In the genomic region with DNA sequence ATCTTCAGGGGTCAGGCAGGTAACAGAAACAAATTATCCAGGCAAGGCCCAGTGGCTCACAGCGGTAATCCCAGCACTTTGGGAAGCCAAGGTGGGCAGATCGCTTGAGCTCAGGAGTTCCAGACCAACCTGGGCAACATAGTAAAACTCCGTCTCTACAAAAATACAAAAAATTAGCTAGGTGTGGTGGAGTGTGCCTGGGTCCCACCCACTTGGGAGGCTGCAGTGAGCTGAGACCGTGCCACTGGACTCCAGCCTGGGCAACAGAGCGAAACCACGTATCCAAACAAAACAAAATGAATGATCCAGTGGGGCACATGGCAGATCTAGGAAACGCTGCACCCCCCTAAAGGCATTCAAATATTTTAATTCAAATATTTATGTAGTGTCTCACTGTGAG, we compare ENCODE assay signal across 13 cellular contexts. TPM values are rescaled to one million over a fixed set of nuclear protein-coding genes. Genes with fewer than 3 reads are reported as not detected.
A peak's percentile ranks its signal among the peaks of the same experiment; 100 is the strongest.
DNase-seq lines count a peak whose midpoint lies in the region; ATAC-seq, FAIRE-seq and TF ChIP-seq lines count a peak whose summit lies in the region.
"Had no signal": no experiment of that assay in that cellular context is flagged by ENCODE, and none has a peak within 500 bp of the region (broad histone marks: within the 10 kb centered on the region; RNA-seq: fewer than 3 reads in every experiment).

No MANE protein-coding gene starts in this region.

- H3K27me3 Mint-ChIP-seq in activated CD4-positive, alpha-beta T cell treated with anti-CD3 and anti-CD28 coated beads, Interleukin-2, amount 10 ng/mL, durations not matched to agents 24 days and 14 days = no peaks in the 10 kb centered on the region

- TF ChIP-seq EP300 in K562 (IDR thresholded peaks at IDR 0.05; ENCODE audit: low read length) = no peak

- TF ChIP-seq POLR2A in K562 (conservative IDR thresholded peaks at IDR 0.05) = no peak

- no peak for FAIRE-seq in K562 (lab: Jason Lieb, UNC)
- FAIRE-seq: A204.1 had no signal

- H3K27ac ChIP-seq in K562 (ENCODE audit: extremely low read depth, low read depth, low read length) (peak overlapping the region; percentile 34; the same call in 1 of the 3 replicates), lung (ENCODE audit: low read depth in 1 of 2, low read length in 1 of 2) (peak overlapping the region; percentile 64 to 97), thoracic aorta (peak overlapping the region; percentile 68 to 89)

- no peak overlapping the region for H3K4me3 Mint-ChIP-seq in activated CD4-positive, alpha-beta T cell treated with anti-CD3 and anti-CD28 coated beads, Interleukin-2, amount 10 ng/mL, durations not matched to agents 24 days and 14 days

- no peaks in the 10 kb centered on the region for H3K9me3 ChIP-seq in K562 (replicated peaks; ENCODE audit: control insufficient read depth, insufficient read depth, low read depth, low read length)
- H3K9me3 ChIP-seq in lung (ENCODE audit: control insufficient read depth in 2 of 2, insufficient read depth in 1 of 2, low read length in 1 of 2) = no peaks in the 10 kb centered on the region
- no peaks in the 10 kb centered on the region for H3K9me3 ChIP-seq in thoracic aorta

- H3K4me2 ChIP-seq in K562 (ENCODE audit: insufficient read depth, low read length) = no peak overlapping the region

- TF ChIP-seq RAD21 in K562 (CRISPR knock-in tag; conservative IDR thresholded peaks at IDR 0.05 in 1 of 2, IDR thresholded peaks at IDR 0.05 in 1 of 2) = no peak

- H3K27ac Mint-ChIP-seq in activated CD4-positive, alpha-beta T cell treated with anti-CD3 and anti-CD28 coated beads, Interleukin-2, amount 10 ng/mL, durations not matched to agents 24 days and 14 days = peak overlapping the region; percentile 13

- DNase-seq in activated CD4-positive, alpha-beta T cell treated with anti-CD3 and anti-CD28 coated beads, Interleukin-2, amount 10 ng/mL, durations not matched to agents 24 days and 14 days = no peak
- no peak for DNase-seq in activated CD4-positive, alpha-beta T cell treated with anti-CD3 and anti-CD28 coated beads for 4 hours
- DNase-seq in K562 (ENCODE audit: extremely low read depth in 1 of 4, low spot score in 3 of 4) = no peak
- DNase-seq in lung (ENCODE audit: low spot score) = no peak
- no peak for DNase-seq in thoracic aorta (ENCODE audit: low spot score)
- no peak for DNase-seq in NCI-H774 (lab: John Stamatoyannopoulos, UW)
- no peak for DNase-seq in NCI-H2029 treated with DMSO at 0.1 percent for 48 hours (lab: John Stamatoyannopoulos, UW)
- no peak for DNase-seq in MV-4-11 (lab: John Stamatoyannopoulos, UW)
- DNase-seq: activated CD4-positive, CD25-positive, alpha-beta regulatory T cell; cerebellar nuclear complex; NCI-H446 treated with DMSO at 0.1 percent for 48 hours; stimulated activated CD4-positive, alpha-beta T cell treated with anti-CD3 and anti-CD28 coated beads, Interleukin-1b, Interleukin-23, amount 100 ng/mL, for 48 hours had no signal

- no peak overlapping the region for H3K4me3 ChIP-seq in K562
- no peak overlapping the region for H3K4me3 ChIP-seq in lung
- H3K4me3 ChIP-seq in thoracic aorta = no peak overlapping the region

- in situ Hi-C loops in K562 (cut with MboI) = no loop called here

- CTCF ChIA-PET in K562 (lab: Yijun Ruan, JAX; ENCODE audit: low intra/inter-chr PET ratio) = no interaction called here

- H3K9me3 Mint-ChIP-seq in activated CD4-positive, alpha-beta T cell treated with anti-CD3 and anti-CD28 coated beads, Interleukin-2, amount 10 ng/mL, durations not matched to agents 24 days and 14 days = no peaks in the 10 kb centered on the region

- peaks cover 8 to 17% of the 10 kb centered on the region in 2 experiments; a peak in 4 of 5 replicates for H3K4me1 ChIP-seq in K562 (replicated peaks in 1 of 2; ENCODE audit: control insufficient read depth in 2 of 2, insufficient read depth in 2 of 2, low read length in 2 of 2)
- H3K4me1 ChIP-seq in lung (ENCODE audit: control insufficient read depth in 2 of 2, insufficient read depth in 2 of 2, low read length in 2 of 2) = peaks cover 14 to 24% of the 10 kb centered on the region in 2 donors
- peaks cover 31 to 46% of the 10 kb centered on the region in 2 donors for H3K4me1 ChIP-seq in thoracic aorta (ENCODE audit: control insufficient read depth in 1 of 2, low read depth in 2 of 2)

- H3K27me3 ChIP-seq in K562 (ENCODE audit: control insufficient read depth in 2 of 2, insufficient read depth in 2 of 2, low read length in 2 of 2) (no peaks in the 10 kb centered on the region), lung (ENCODE audit: control insufficient read depth, insufficient read depth) (no peaks in the 10 kb centered on the region), thoracic aorta (replicated peaks; ENCODE audit: insufficient read depth) (no peaks in the 10 kb centered on the region)

- no TSS peak for BruUV-seq in K562 (replicated peaks; lab: Mats Ljungman, UMichigan)

- H3K79me2 ChIP-seq in K562 (ENCODE audit: control insufficient read depth, insufficient read depth, low read length) = peaks cover 85% of the 10 kb centered on the region

- intact Hi-C loops in activated CD4-positive, alpha-beta T cell treated with anti-CD3 and anti-CD28 coated beads, Interleukin-2, amount 10 ng/mL, durations not matched to agents 24 days and 14 days (cut with micrococcal nuclease) = no loop called here
- intact Hi-C loops in K562 (cut with micrococcal nuclease) = no loop called here

- peaks cover 54% of the 10 kb centered on the region for H3K4me1 Mint-ChIP-seq in activated CD4-positive, alpha-beta T cell treated with anti-CD3 and anti-CD28 coated beads, Interleukin-2, amount 10 ng/mL, durations not matched to agents 24 days and 14 days

- no peak for TF ChIP-seq CTCF in K562 (IDR thresholded peaks at IDR 0.05 in 2 of 3, conservative IDR thresholded peaks at IDR 0.05 in 1 of 3; ENCODE audit: insufficient read depth in 2 of 3, low read depth in 1 of 3, low read length in 3 of 3)
- TF ChIP-seq CTCF in lung (IDR thresholded peaks at IDR 0.05; ENCODE audit: control extremely low read depth, extremely low read depth) = no peak
- no peak for TF ChIP-seq CTCF in thoracic aorta (IDR thresholded peaks at IDR 0.05)

- H4K20me1 ChIP-seq in K562 (replicated peaks; ENCODE audit: control insufficient read depth, insufficient read depth, low read length) = no peaks in the 10 kb centered on the region; the same call in 1 of the 2 replicates

- ATAC-seq in K562 (no peak), lung (ENCODE audit: insufficient read depth, low FRiP score) (no peak), thoracic aorta (ENCODE audit: insufficient number of reproducible peaks, low FRiP score, low read depth) (no peak)

- POLR2A ChIA-PET in K562 (lab: Yijun Ruan, JAX) = interaction anchor here (0.7 to 3.1 kb wide), 5 partner anchors 8 to 42 kb away, joined by 3 to 13 read pairs (median 3); a partner anchor contains a TSS

- WGBS in K562 (ENCODE audit: insufficient coverage, low coverage, missing lambda C conversion rate) = 92% methylated on average over 7 of the region's 7 CpGs
- 92 to 93% methylated on average over 7 of the region's 7 CpGs for WGBS in lung, 2 donors

- no peak overlapping the region for H2AFZ ChIP-seq in K562 (ENCODE audit: low read depth, low read length)

- peaks cover 4% of the 10 kb centered on the region for H3K9me1 ChIP-seq in K562 (ENCODE audit: control insufficient read depth, insufficient read depth, low read length)

- 0 out of 4 replicates have a peak overlapping the region, but pooled peaks of 1 of the 2 experiments have one; percentile 11 for H3K9ac ChIP-seq in K562 (ENCODE audit: insufficient read depth in 1 of 2, low read depth in 2 of 2, low read length in 2 of 2)

- H3K36me3 ChIP-seq in K562 (ENCODE audit: control insufficient read depth, insufficient read depth, low read length) = peaks cover 56% of the 10 kb centered on the region
- peaks cover 0 to 3% of the 10 kb centered on the region in 2 donors for H3K36me3 ChIP-seq in lung (ENCODE audit: control insufficient read depth in 2 of 2, insufficient read depth in 2 of 2, low read length in 2 of 2)
- no peaks in the 10 kb centered on the region for H3K36me3 ChIP-seq in thoracic aorta

- peaks cover 32% of the 10 kb centered on the region for H3K36me3 Mint-ChIP-seq in activated CD4-positive, alpha-beta T cell treated with anti-CD3 and anti-CD28 coated beads, Interleukin-2, amount 10 ng/mL, durations not matched to agents 24 days and 14 days (ENCODE audit: low read depth)

RNA-seq across cellular contexts. Expression of a gene that starts 9.9 kb away (rescaled TPM):
- total RNA-seq in activated CD4-positive, alpha-beta T cell treated with anti-CD3 and anti-CD28 coated beads, Interleukin-2, amount 10 ng/mL, durations not matched to agents 24 days and 14 days = 138 and 149 TPM in 2 replicates
- total RNA-seq in K562 (2011; cell fraction: chromatin; rRNA removed; ENCODE audit: low replicate concordance) = 274 and 395 TPM in 2 replicates
- 203 and 209 TPM in 2 replicates for total RNA-seq in K562 (2011; cell fraction: nucleolus; rRNA removed)
- 193 and 293 TPM in 2 replicates for total RNA-seq in K562 (2011; cell fraction: nucleoplasm; rRNA removed)
- 93.1 and 94.7 TPM in 2 replicates for total RNA-seq in K562 (2014; rRNA removed)
- total RNA-seq in K562 (2014; rRNA removed; fragmentation: Illumina TruSeq; extraction: Trizol) = 40.3 and 41.4 TPM in 2 replicates
- total RNA-seq in K562 (2015; rRNA removed; fragmentation: Illumina TruSeq; extraction: Trizol) = 46.9 and 50.4 TPM in 2 replicates
- total RNA-seq in K562 (2021) = 83.1 and 104 TPM in 2 replicates
- 51.2 and 72.8 TPM in 2 replicates for polyA plus RNA-seq in K562 (2011; rRNA removed)
- polyA plus RNA-seq in K562 (2011; cell fraction: cytosol; rRNA removed) = 51.6 and 71.5 TPM in 2 replicates
- 256 and 329 TPM in 2 replicates for polyA plus RNA-seq in K562 (2011; cell fraction: nucleus; rRNA removed)
- 73.1 and 108 TPM in 2 replicates for polyA plus RNA-seq in K562 (2012)
- polyA plus RNA-seq in K562 (2014; fragmentation: Illumina TruSeq; extraction: Trizol) = 74.2 and 85.9 TPM in 2 replicates
- polyA plus RNA-seq in K562 (2014; fragmentation: Nextera tagmentation; extraction: Ambion mirVana) = 1 to 10 TPM; 4.1 to 7.6 TPM
- 66.4 and 85.2 TPM in 2 replicates for polyA plus RNA-seq in K562 (2014; rRNA removed)
- 89.9 and 94.4 TPM in 2 replicates for polyA minus RNA-seq in K562 (2011; rRNA and poly(A)+ RNA removed)
- 77.1 and 80.0 TPM in 2 replicates for polyA minus RNA-seq in K562 (2011; cell fraction: cytosol; rRNA and poly(A)+ RNA removed)
- polyA minus RNA-seq in K562 (2011; cell fraction: nucleus; rRNA and poly(A)+ RNA removed) = 111 and 169 TPM in 2 replicates
- total RNA-seq in lung = 100 to 1,000 TPM; 161 to 277 TPM
- polyA plus RNA-seq in lung = 100 to 1,000 TPM in 1 of 2 donors, 10 to 100 TPM in 1; 79.9 to 166 TPM
- total RNA-seq in thoracic aorta = 100 to 1,000 TPM; 282 to 286 TPM

RNA-seq across cellular contexts. Expression of a gene that starts 10.2 kb away (rescaled TPM):
- total RNA-seq in activated CD4-positive, alpha-beta T cell treated with anti-CD3 and anti-CD28 coated beads, Interleukin-2, amount 10 ng/mL, durations not matched to agents 24 days and 14 days = 7.0 and 7.1 TPM in 2 replicates
- 3.4 and 10.3 TPM in 2 replicates for total RNA-seq in K562 (2011; cell fraction: chromatin; rRNA removed; ENCODE audit: low replicate concordance)
- total RNA-seq in K562 (2011; cell fraction: nucleolus; rRNA removed) = 3.2 and 3.3 TPM in 2 replicates
- 3.4 and 4.8 TPM in 2 replicates for total RNA-seq in K562 (2011; cell fraction: nucleoplasm; rRNA removed)
- 5.1 and 9.1 TPM in 2 replicates for total RNA-seq in K562 (2014; rRNA removed)
- total RNA-seq in K562 (2014; rRNA removed; fragmentation: Illumina TruSeq; extraction: Trizol) = 4.8 and 5.1 TPM in 2 replicates
- 4.2 and 4.7 TPM in 2 replicates for total RNA-seq in K562 (2015; rRNA removed; fragmentation: Illumina TruSeq; extraction: Trizol)
- total RNA-seq in K562 (2021) = 5.1 and 5.2 TPM in 2 replicates
- 6.3 and 10.6 TPM in 2 replicates for polyA plus RNA-seq in K562 (2011; rRNA removed)
- 4.0 and 9.4 TPM in 2 replicates for polyA plus RNA-seq in K562 (2011; cell fraction: cytosol; rRNA removed)
- 4.0 and 6.8 TPM in 2 replicates for polyA plus RNA-seq in K562 (2011; cell fraction: nucleus; rRNA removed)
- polyA plus RNA-seq in K562 (2012) = 7.8 and 10.9 TPM in 2 replicates
- polyA plus RNA-seq in K562 (2014; fragmentation: Illumina TruSeq; extraction: Trizol) = 7.1 and 8.2 TPM in 2 replicates
- polyA plus RNA-seq in K562 (2014; fragmentation: Nextera tagmentation; extraction: Ambion mirVana) = 1 to 10 TPM; 6.9 to 8.6 TPM
- 5.6 and 9.9 TPM in 2 replicates for polyA plus RNA-seq in K562 (2014; rRNA removed)
- 3.5 and 7.7 TPM in 2 replicates for polyA minus RNA-seq in K562 (2011; rRNA and poly(A)+ RNA removed)
- 0.76 and 1.2 TPM in 2 replicates for polyA minus RNA-seq in K562 (2011; cell fraction: cytosol; rRNA and poly(A)+ RNA removed)
- 0.78 and 2.7 TPM in 2 replicates for polyA minus RNA-seq in K562 (2011; cell fraction: nucleus; rRNA and poly(A)+ RNA removed)
- 10 to 100 TPM; 28.7 to 29.6 TPM for total RNA-seq in lung
- polyA plus RNA-seq in lung = 10 to 100 TPM; 10.4 to 10.9 TPM
- 10 to 100 TPM in 1 of 2 donors, 1 to 10 TPM in 1; 6.1 to 24.0 TPM for total RNA-seq in thoracic aorta

RNA-seq across cellular contexts. Expression of a gene that starts 32.6 kb away (rescaled TPM):
- 78.6 and 81.4 TPM in 2 replicates for total RNA-seq in activated CD4-positive, alpha-beta T cell treated with anti-CD3 and anti-CD28 coated beads, Interleukin-2, amount 10 ng/mL, durations not matched to agents 24 days and 14 days
- 56.6 and 74.7 TPM in 2 replicates for total RNA-seq in K562 (2011; cell fraction: chromatin; rRNA removed; ENCODE audit: low replicate concordance)
- total RNA-seq in K562 (2011; cell fraction: nucleolus; rRNA removed) = 60.5 and 60.8 TPM in 2 replicates
- 67.6 and 104 TPM in 2 replicates for total RNA-seq in K562 (2011; cell fraction: nucleoplasm; rRNA removed)
- total RNA-seq in K562 (2014; rRNA removed) = 86.0 and 124 TPM in 2 replicates
- total RNA-seq in K562 (2014; rRNA removed; fragmentation: Illumina TruSeq; extraction: Trizol) = 71.5 and 84.6 TPM in 2 replicates
- 77.4 and 80.0 TPM in 2 replicates for total RNA-seq in K562 (2015; rRNA removed; fragmentation: Illumina TruSeq; extraction: Trizol)
- 66.4 and 71.3 TPM in 2 replicates for total RNA-seq in K562 (2021)
- 62.6 and 76.1 TPM in 2 replicates for polyA plus RNA-seq in K562 (2011; rRNA removed)
- polyA plus RNA-seq in K562 (2011; cell fraction: cytosol; rRNA removed) = 119 and 150 TPM in 2 replicates
- polyA plus RNA-seq in K562 (2011; cell fraction: nucleus; rRNA removed) = 63.9 and 70.2 TPM in 2 replicates
- 95.8 and 155 TPM in 2 replicates for polyA plus RNA-seq in K562 (2012)
- polyA plus RNA-seq in K562 (2014; fragmentation: Illumina TruSeq; extraction: Trizol) = 104 and 110 TPM in 2 replicates
- 10 to 100 TPM; 91.1 to 97.5 TPM for polyA plus RNA-seq in K562 (2014; fragmentation: Nextera tagmentation; extraction: Ambion mirVana)
- 85.3 and 93.5 TPM in 2 replicates for polyA plus RNA-seq in K562 (2014; rRNA removed)
- 53.8 and 69.6 TPM in 2 replicates for polyA minus RNA-seq in K562 (2011; rRNA and poly(A)+ RNA removed)
- 81.5 and 96.2 TPM in 2 replicates for polyA minus RNA-seq in K562 (2011; cell fraction: cytosol; rRNA and poly(A)+ RNA removed)
- 34.2 and 46.9 TPM in 2 replicates for polyA minus RNA-seq in K562 (2011; cell fraction: nucleus; rRNA and poly(A)+ RNA removed)
- total RNA-seq in lung = 100 to 1,000 TPM in 1 of 2 donors, 10 to 100 TPM in 1; 51.2 to 117 TPM
- 100 to 1,000 TPM; 104 to 231 TPM for polyA plus RNA-seq in lung
- total RNA-seq in thoracic aorta = 10 to 100 TPM; 68.1 to 94.4 TPM

RNA-seq across cellular contexts. Expression of a gene that starts 35.2 kb away (rescaled TPM):
- total RNA-seq in activated CD4-positive, alpha-beta T cell treated with anti-CD3 and anti-CD28 coated beads, Interleukin-2, amount 10 ng/mL, durations not matched to agents 24 days and 14 days = not detected in 2 replicates
- total RNA-seq in K562 (2011; cell fraction: chromatin; rRNA removed; ENCODE audit: low replicate concordance) = not detected in 2 replicates
- not detected in 2 replicates for total RNA-seq in K562 (2011; cell fraction: nucleolus; rRNA removed)
- not detected in 2 replicates for total RNA-seq in K562 (2011; cell fraction: nucleoplasm; rRNA removed)
- total RNA-seq in K562 (2014; rRNA removed) (not detected in 2 replicates), K562 (2014; rRNA removed; fragmentation: Illumina TruSeq; extraction: Trizol) (not detected in 2 replicates), K562 (2015; rRNA removed; fragmentation: Illumina TruSeq; extraction: Trizol) (not detected in 2 replicates), K562 (2021) (not detected in 2 replicates), lung (not detected), thoracic aorta (not detected)
- polyA plus RNA-seq in K562 (2011; rRNA removed) (not detected in 2 replicates), K562 (2014; fragmentation: Illumina TruSeq; extraction: Trizol) (not detected in 2 replicates), K562 (2014; fragmentation: Nextera tagmentation; extraction: Ambion mirVana) (not detected), K562 (2014; rRNA removed) (not detected in 2 replicates), lung (not detected)
- not detected in 2 replicates for polyA plus RNA-seq in K562 (2011; cell fraction: cytosol; rRNA removed)
- not detected in 2 replicates for polyA plus RNA-seq in K562 (2011; cell fraction: nucleus; rRNA removed)
- not detected in 2 replicates for polyA plus RNA-seq in K562 (2012)
- polyA minus RNA-seq in K562 (2011; rRNA and poly(A)+ RNA removed) = not detected in 2 replicates
- not detected in 2 replicates for polyA minus RNA-seq in K562 (2011; cell fraction: cytosol; rRNA and poly(A)+ RNA removed)
- not detected in 2 replicates for polyA minus RNA-seq in K562 (2011; cell fraction: nucleus; rRNA and poly(A)+ RNA removed)

RNA-seq across cellular contexts. Expression of a gene that starts 42.0 kb away (rescaled TPM):
- total RNA-seq in activated CD4-positive, alpha-beta T cell treated with anti-CD3 and anti-CD28 coated beads, Interleukin-2, amount 10 ng/mL, durations not matched to agents 24 days and 14 days = 52.1 and 54.9 TPM in 2 replicates
- total RNA-seq in K562 (2011; cell fraction: chromatin; rRNA removed; ENCODE audit: low replicate concordance) = 13.0 and 14.3 TPM in 2 replicates
- total RNA-seq in K562 (2011; cell fraction: nucleolus; rRNA removed) = 15.5 and 17.0 TPM in 2 replicates
- 22.1 and 26.9 TPM in 2 replicates for total RNA-seq in K562 (2011; cell fraction: nucleoplasm; rRNA removed)
- total RNA-seq in K562 (2014; rRNA removed) = 71.8 and 79.9 TPM in 2 replicates
- total RNA-seq in K562 (2014; rRNA removed; fragmentation: Illumina TruSeq; extraction: Trizol) = 53.5 and 59.0 TPM in 2 replicates
- 67.2 and 74.9 TPM in 2 replicates for total RNA-seq in K562 (2015; rRNA removed; fragmentation: Illumina TruSeq; extraction: Trizol)
- 63.5 and 72.7 TPM in 2 replicates for total RNA-seq in K562 (2021)
- 40.9 and 53.0 TPM in 2 replicates for polyA plus RNA-seq in K562 (2011; rRNA removed)
- polyA plus RNA-seq in K562 (2011; cell fraction: cytosol; rRNA removed) = 54.1 and 55.7 TPM in 2 replicates
- polyA plus RNA-seq in K562 (2011; cell fraction: nucleus; rRNA removed) = 36.7 and 37.1 TPM in 2 replicates
- polyA plus RNA-seq in K562 (2012) = 86.1 and 99.9 TPM in 2 replicates
- polyA plus RNA-seq in K562 (2014; fragmentation: Illumina TruSeq; extraction: Trizol) = 110 and 117 TPM in 2 replicates
- polyA plus RNA-seq in K562 (2014; fragmentation: Nextera tagmentation; extraction: Ambion mirVana) = 100 to 1,000 TPM; 197 to 254 TPM
- polyA plus RNA-seq in K562 (2014; rRNA removed) = 75.7 and 80.1 TPM in 2 replicates
- 91.2 and 94.5 TPM in 2 replicates for polyA minus RNA-seq in K562 (2011; rRNA and poly(A)+ RNA removed)
- 12.2 and 13.6 TPM in 2 replicates for polyA minus RNA-seq in K562 (2011; cell fraction: cytosol; rRNA and poly(A)+ RNA removed)
- polyA minus RNA-seq in K562 (2011; cell fraction: nucleus; rRNA and poly(A)+ RNA removed) = 6.5 and 14.0 TPM in 2 replicates
- total RNA-seq in lung = 10 to 100 TPM; 11.3 to 45.4 TPM
- 10 to 100 TPM; 50.4 to 72.0 TPM for polyA plus RNA-seq in lung
- total RNA-seq in thoracic aorta = 10 to 100 TPM in 1 of 2 donors, 1 to 10 TPM in 1; 9.8 to 24.2 TPM
